In genomic region chr9:12693141-12693540, GRCh38 we compare ENCODE assay signal across 18 cellular contexts. TPM values are rescaled to one million over a fixed set of nuclear protein-coding genes. Genes with fewer than 3 reads are reported as not detected.
DNase-seq lines count a peak whose midpoint lies in the region; ATAC-seq, FAIRE-seq and TF ChIP-seq lines count a peak whose summit lies in the region.
"Had no signal": no experiment of that assay in that cellular context is flagged by ENCODE, and none has a peak within 500 bp of the region (broad histone marks: within the 10 kb centered on the region; RNA-seq: fewer than 3 reads in every experiment).

Gene TYRP1 (plus strand): TSS chr9:12693385. CDS start chr9:12693997, 612 bp downstream.

- no peak within 1 kb of the TSS for H4K91ac ChIP-seq in neuronal stem cell (ENCODE audit: low read depth, low read length, poor library complexity)

- H3K9me3 ChIP-seq in heart right ventricle: no peaks in the 10 kb centered on the region
- H3K9me3 ChIP-seq in neuronal stem cell (replicated peaks in 1 of 2; ENCODE audit: control insufficient read depth in 2 of 2, insufficient read depth in 1 of 2, low read depth in 1 of 2, low read length in 2 of 2): no peaks in the 10 kb centered on the region
- H3K9me3 ChIP-seq: HAP-1 had no signal

- WGBS in heart right ventricle, 2 donors: 76 to 86% methylated on average over 3 of the region's 3 CpGs
- WGBS in neuronal stem cell (ENCODE audit: extremely low coverage in 2 of 2, insufficient read length in 2 of 2, insufficient replicate concordance in 1 of 2), 2 donors: no CpG with 5 or more reads among the region's 3 CpGs

- no peaks in the 10 kb centered on the region for H3F3A ChIP-seq in GM23338 (replicated peaks; ENCODE audit: low read depth)

- H4K8ac ChIP-seq in neuronal stem cell (ENCODE audit: low read depth, low read length): no peak within 1 kb of the TSS

- H3K4me1 Mint-ChIP-seq in GM23338: peaks cover 10% of the 10 kb centered on the region; the same call in 2 of the 3 replicates

- H2BK120ac ChIP-seq in neuronal stem cell (ENCODE audit: low read depth, low read length): no peak within 1 kb of the TSS

- H3K4me2 ChIP-seq in GM23338: no peak within 1 kb of the TSS
- no peak within 1 kb of the TSS for H3K4me2 ChIP-seq in neuronal stem cell (ENCODE audit: insufficient read depth, low read length, poor library complexity, severe bottlenecking)

- H3K4me1 ChIP-seq in GM23338 (ENCODE audit: insufficient read depth) (peaks cover 6% of the 10 kb centered on the region; the same call in 1 of the 2 replicates), heart right ventricle (peaks cover 0 to 11% (median 0%) of the 10 kb centered on the region in 9 donors), neuronal stem cell (ENCODE audit: control insufficient read depth in 2 of 2, insufficient read depth in 1 of 2, low read depth in 1 of 2, low read length in 2 of 2) (peaks cover 0 to 3% of the 10 kb centered on the region in 2 donors)

- H3K27me3 Mint-ChIP-seq in GM23338 (ENCODE audit: insufficient read depth, low read depth, poor library complexity): no peaks in the 10 kb centered on the region

- H2BK15ac ChIP-seq in neuronal stem cell (ENCODE audit: low read length): no peak within 1 kb of the TSS

- intact Hi-C loops in heart right ventricle (cut with DNase I): no loop called here

- H2AFZ ChIP-seq in GM23338 (no peak within 1 kb of the TSS), neuronal stem cell (ENCODE audit: low read length) (peak within 1 kb of the TSS; percentile 47)

- H2BK5ac ChIP-seq in neuronal stem cell (ENCODE audit: low read length): no peak within 1 kb of the TSS

- H4K20me1 ChIP-seq in GM23338 (replicated peaks; ENCODE audit: insufficient read depth): no peaks in the 10 kb centered on the region

- H3K27me3 ChIP-seq in GM23338 (ENCODE audit: insufficient read depth): no peaks in the 10 kb centered on the region
- H3K27me3 ChIP-seq in heart right ventricle: no peaks in the 10 kb centered on the region
- H3K27me3 ChIP-seq in neuronal stem cell (ENCODE audit: control insufficient read depth in 3 of 3, insufficient read depth in 3 of 3, low read depth in 1 of 3, low read length in 3 of 3): no peaks in the 10 kb centered on the region

- peak; percentile 56 for FAIRE-seq in TTC549 (lab: Jason Lieb, UNC)
- FAIRE-seq: HTR-8/SVneo had no signal

- H3K27ac Mint-ChIP-seq in GM23338: peak within 1 kb of the TSS; percentile 38; the same call in 1 of the 2 replicates
- H3K27ac Mint-ChIP-seq: CD14-positive monocyte had no signal

- no peak within 1 kb of the TSS for H3K4me3 Mint-ChIP-seq in GM23338
- H3K4me3 Mint-ChIP-seq: CD14-positive monocyte had no signal

- ATAC-seq in GM23338 (no peak), heart right ventricle (no peak), GM21360 (IDR thresholded peaks at IDR 0.05; ENCODE audit: unreplicated experiment) (no peak)

- H3K9ac ChIP-seq in neuronal stem cell (ENCODE audit: low read depth, low read length, poor library complexity): no peak within 1 kb of the TSS

- H3K9me2 ChIP-seq in GM23338 (ENCODE audit: insufficient read depth): no peaks in the 10 kb centered on the region

- no peak within 1 kb of the TSS for H3K4me3 ChIP-seq in GM23338
- no peak within 1 kb of the TSS for H3K4me3 ChIP-seq in heart right ventricle
- peak within 1 kb of the TSS in 1 of 2 donors; percentile 63 for H3K4me3 ChIP-seq in neuronal stem cell (ENCODE audit: low read length in 2 of 2)
- H3K4me3 ChIP-seq: HAP-1 had no signal

- H3K36me3 ChIP-seq in GM23338 (ENCODE audit: insufficient read depth) (no peaks in the 10 kb centered on the region), heart right ventricle (no peaks in the 10 kb centered on the region), neuronal stem cell (replicated peaks in 1 of 2; ENCODE audit: control insufficient read depth in 2 of 2, insufficient read depth in 2 of 2, low read length in 2 of 2) (no peaks in the 10 kb centered on the region)
- H3K36me3 ChIP-seq: HAP-1 had no signal

- H3K27ac ChIP-seq in GM23338 (ENCODE audit: low read depth): no peak within 1 kb of the TSS
- no peak within 1 kb of the TSS for H3K27ac ChIP-seq in heart right ventricle
- no peak within 1 kb of the TSS for H3K27ac ChIP-seq in neuronal stem cell (replicated peaks; ENCODE audit: low read length)
- H3K27ac ChIP-seq: HL-60 had no signal

- H2BK12ac ChIP-seq in neuronal stem cell (ENCODE audit: low read length): no peak within 1 kb of the TSS

- DNase-seq in GM23338 (ENCODE audit: low spot score): no peak
- DNase-seq in heart right ventricle: no peak
- no peak for DNase-seq in neuronal stem cell (ENCODE audit: low spot score)
- DNase-seq in kidney tubule cell (ENCODE audit: low spot score): no peak
- DNase-seq in GM03348 (ENCODE audit: low spot score): no peak
- DNase-seq: DMS153; NCI-H187; NCI-H345; NCI-H526; NK-92 treated with Interleukin-12 subunit alpha and Interleukin-12 subunit beta, amount 100 ng/mL, for 24 hours had no signal

- peak within 1 kb of the TSS; percentile 48 for H3K18ac ChIP-seq in neuronal stem cell (ENCODE audit: low read length)

- H3K79me1 ChIP-seq in neuronal stem cell (ENCODE audit: low read depth, low read length): no peaks in the 10 kb centered on the region

- no peak within 1 kb of the TSS for H3K14ac ChIP-seq in neuronal stem cell (ENCODE audit: low read length)

- TF ChIP-seq CTCF in GM23338 (conservative IDR thresholded peaks at IDR 0.05; ENCODE audit: low read depth in 2 of 2) (no peak), heart right ventricle (IDR thresholded peaks at IDR 0.05) (no peak)

- H3K36me3 Mint-ChIP-seq in GM23338 (ENCODE audit: low read depth): no peaks in the 10 kb centered on the region
- H3K36me3 Mint-ChIP-seq: CD14-positive monocyte had no signal

- H3K79me2 ChIP-seq in GM23338 (replicated peaks; ENCODE audit: insufficient read depth): no peaks in the 10 kb centered on the region

- no peaks in the 10 kb centered on the region for H3K9me3 Mint-ChIP-seq in GM23338

- peak within 1 kb of the TSS; percentile 20 for H3K23ac ChIP-seq in neuronal stem cell (ENCODE audit: low read depth, low read length, poor library complexity)

- H2AK5ac ChIP-seq in neuronal stem cell (ENCODE audit: low read depth, low read length): no peak within 1 kb of the TSS

- H3K4ac ChIP-seq in neuronal stem cell (ENCODE audit: low read length): no peak within 1 kb of the TSS

TF ChIP-seq in GM23338, 12 proteins besides CTCF, POLR2A, EP300 and RAD21 (continues in another document):
- TF ChIP-seq ZNF114 (CRISPR knock-in tag; IDR thresholded peaks at IDR 0.05) (no peak), ETS1 (IDR thresholded peaks at IDR 0.05) (no peak), REST (IDR thresholded peaks at IDR 0.05; ENCODE audit: unreplicated experiment) (no peak)

RNA-seq across cellular contexts. Expression of gene TYRP1, which starts in this region (rescaled TPM):
- total RNA-seq in GM23338 (2014; rRNA removed; shearing (Covaris generic)): not detected in 2 replicates
- not detected in 2 replicates for polyA plus RNA-seq in GM23338 (2016; fragmentation: Nextera tagmentation; extraction: Ambion mirVana)
- total RNA-seq in heart right ventricle: 100 to 1,000 TPM in 4 of 10 donors, 10 to 100 TPM in 6; 39.2 to 138 (median 77.8) TPM
- 10 to 100 TPM in 1 of 2 donors, 1 to 10 TPM in 1; 7.2 to 11.0 TPM for polyA plus RNA-seq in heart right ventricle
- polyA plus RNA-seq in neuronal stem cell (2013, experiment 1 of 2): 0.08 TPM
- polyA plus RNA-seq in neuronal stem cell (2013, experiment 2 of 2): 0.06 TPM
- total RNA-seq: LHCN-M2, OCI-LY7 had no signal
- polyA plus RNA-seq: CD14-positive monocyte had no signal

Comparison
In these comparisons a context has a peak if more than half of its experiments do, and no peak if none do; other contexts are left out.
1. RNA of gene TYRP1 (total RNA-seq): 39.2 to 138 TPM in heart right ventricle; not detected in GM23338; every median in the first group is over 10 times any median in the second.